Comparison of ENCODE assay signal across 1 cellular context in genomic region chr2:218982312-218983262, GRCh38.
TF ChIP-seq lines count a peak whose summit lies in the region.

No MANE protein-coding gene starts in this region.

TF ChIP-seq in GM12878, 131 proteins besides CTCF, POLR2A, EP300 and RAD21:
- TF ChIP-seq MLLT1 (IDR thresholded peaks at IDR 0.05) (no peak), RAD51 (IDR thresholded peaks at IDR 0.05) (no peak), CHD2 (IDR thresholded peaks at IDR 0.05; ENCODE audit: borderline replicate concordance, low read depth, low read length) (no peak), USF1 (IDR thresholded peaks at IDR 0.05; ENCODE audit: borderline replicate concordance, extremely low read length, insufficient read depth, low read depth, low read length) (no peak), IKZF1 (conservative IDR thresholded peaks at IDR 0.05) (no peak), SKIL (IDR thresholded peaks at IDR 0.05; ENCODE audit: low read depth, poor library complexity, severe bottlenecking) (no peak), SUZ12 (IDR thresholded peaks at IDR 0.05; ENCODE audit: unreplicated experiment) (peak; percentile 37)
